Comparison of ENCODE assay signal across 30 cellular contexts in the genomic region with DNA sequence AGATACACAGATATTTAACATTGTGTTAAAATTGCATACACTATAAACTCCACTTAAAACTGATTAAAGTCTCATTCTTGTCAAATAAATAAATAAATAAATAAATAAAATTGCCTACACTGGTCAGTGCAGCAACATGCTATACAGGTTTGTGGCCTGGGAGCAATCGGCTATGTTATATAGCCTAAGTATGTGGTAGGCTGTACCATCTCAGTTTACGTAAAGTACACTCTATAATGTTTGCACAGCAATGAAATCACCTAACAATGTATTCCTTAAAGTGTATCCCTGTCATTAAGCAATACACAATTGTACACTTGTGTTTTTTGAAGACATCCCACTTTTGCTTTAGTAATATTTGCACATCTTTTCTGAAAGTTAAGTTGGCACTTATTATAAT.
"Had no signal": no experiment of that assay in that cellular context is flagged by ENCODE, and none has a peak within 500 bp of the region (broad histone marks: within the 10 kb centered on the region; RNA-seq: fewer than 3 reads in every experiment).

No MANE protein-coding gene starts in this region.

- H3K27ac Mint-ChIP-seq: activated B cell treated with CpG ODN at 0.5 μM for 24 hours; activated CD8-positive, alpha-beta T cell treated with anti-CD3 and anti-CD28 coated beads for 36 hours; activated naive CD4-positive, alpha-beta T cell treated with anti-CD3 and anti-CD28 coated beads, Interleukin-2, amount 50 U/mL, for 24 hours; activated naive CD8-positive, alpha-beta T cell treated with anti-CD3 and anti-CD28 coated beads, Interleukin-2, amount 50 U/mL, for 24 hours; activated T-helper 17 cell treated with anti-CD3 and anti-CD28 coated beads, Interleukin-2, amount 50 U/mL, for 72 hours; dendritic cell treated with granulocyte-macrophage colony-stimulating factor and Interleukin-4, amounts not matched to agents 40 ng/mL and 50 ng/mL, for 4 days; mesothelial cell of epicardium; naive thymus-derived CD4-positive, alpha-beta T cell; stimulated activated memory B cell treated with anti-CD40 and anti-IgM and Interleukin-4, amounts not matched to agents 10 μg/mL and 1 μg/mL and 100 μg/mL, for 72 hours; T-helper 2 cell treated with Interferon-gamma antibody and Interleukin-4, amounts not matched to agents 5 μg/mL and 100 μg/mL, for 36 hours had no signal

- H3K36me3 ChIP-seq: stomach, thyroid gland, upper lobe of left lung, vagina had no signal

- H3K27me3 Mint-ChIP-seq: activated B cell treated with CpG ODN at 0.5 μM for 24 hours; activated CD8-positive, alpha-beta T cell treated with anti-CD3 and anti-CD28 coated beads for 36 hours; activated naive CD4-positive, alpha-beta T cell treated with anti-CD3 and anti-CD28 coated beads, Interleukin-2, amount 50 U/mL, for 24 hours; activated naive CD8-positive, alpha-beta T cell treated with anti-CD3 and anti-CD28 coated beads, Interleukin-2, amount 50 U/mL, for 24 hours; activated T-helper 17 cell treated with anti-CD3 and anti-CD28 coated beads, Interleukin-2, amount 50 U/mL, for 72 hours; central memory CD8-positive, alpha-beta T cell; dendritic cell treated with granulocyte-macrophage colony-stimulating factor and Interleukin-4, amounts not matched to agents 40 ng/mL and 50 ng/mL, for 4 days; naive thymus-derived CD4-positive, alpha-beta T cell; stimulated activated memory B cell treated with anti-CD40 and anti-IgM and Interleukin-4, amounts not matched to agents 10 μg/mL and 1 μg/mL and 100 μg/mL, for 72 hours had no signal

- H3K36me3 Mint-ChIP-seq: activated naive CD4-positive, alpha-beta T cell treated with anti-CD3 and anti-CD28 coated beads, Interleukin-2, amount 50 U/mL, for 24 hours had no signal

- H3K4me1 ChIP-seq: parathyroid adenoma, psoas muscle, stomach, thyroid gland, upper lobe of left lung, vagina had no signal

- H3K79me2 ChIP-seq: parathyroid adenoma had no signal

- FAIRE-seq: frontal cortex had no signal

- H3K9me3 ChIP-seq: thyroid gland, vagina had no signal

- H3K4me1 Mint-ChIP-seq: activated naive CD4-positive, alpha-beta T cell treated with anti-CD3 and anti-CD28 coated beads, Interleukin-2, amount 50 U/mL, for 24 hours; activated naive CD8-positive, alpha-beta T cell treated with anti-CD3 and anti-CD28 coated beads, Interleukin-2, amount 50 U/mL, for 24 hours; activated T-helper 17 cell treated with anti-CD3 and anti-CD28 coated beads, Interleukin-2, amount 50 U/mL, for 72 hours; central memory CD8-positive, alpha-beta T cell; naive thymus-derived CD4-positive, alpha-beta T cell; neural crest cell; stimulated activated memory B cell treated with anti-CD40 and anti-IgM and Interleukin-4, amounts not matched to agents 10 μg/mL and 1 μg/mL and 100 μg/mL, for 72 hours had no signal

- H3K4me3 Mint-ChIP-seq: activated B cell treated with CpG ODN at 0.5 μM for 24 hours; activated CD8-positive, alpha-beta T cell treated with anti-CD3 and anti-CD28 coated beads for 36 hours; activated naive CD4-positive, alpha-beta T cell treated with anti-CD3 and anti-CD28 coated beads, Interleukin-2, amount 50 U/mL, for 24 hours; activated naive CD8-positive, alpha-beta T cell treated with anti-CD3 and anti-CD28 coated beads, Interleukin-2, amount 50 U/mL, for 24 hours; activated T-cell treated with anti-CD3 and anti-CD28 coated beads, Interleukin-2, amount 50 U/mL, for 4 hours; activated T-helper 17 cell treated with anti-CD3 and anti-CD28 coated beads, Interleukin-2, amount 50 U/mL, for 72 hours; central memory CD8-positive, alpha-beta T cell; dendritic cell treated with granulocyte-macrophage colony-stimulating factor and Interleukin-4, amounts not matched to agents 40 ng/mL and 50 ng/mL, for 4 days; mesothelial cell of epicardium; naive thymus-derived CD4-positive, alpha-beta T cell; neural crest cell; stimulated activated memory B cell treated with anti-CD40 and anti-IgM and Interleukin-4, amounts not matched to agents 10 μg/mL and 1 μg/mL and 100 μg/mL, for 72 hours; T-helper 2 cell treated with Interferon-gamma antibody and Interleukin-4, amounts not matched to agents 5 μg/mL and 100 μg/mL, for 36 hours had no signal

- H3K27me3 ChIP-seq: stomach, thyroid gland, upper lobe of left lung, vagina had no signal

- H3K4me2 ChIP-seq: smooth muscle cell had no signal

- DNase-seq: activated B cell treated with CpG ODN at 0.5 μM for 24 hours; activated CD4-positive, alpha-beta T cell treated with anti-CD3 and anti-CD28 coated beads, Interleukin-2, amount 50 U/mL, for 1 hour; activated CD8-positive, alpha-beta T cell treated with anti-CD3 and anti-CD28 coated beads for 36 hours; activated gamma-delta T cell treated with Interleukin-2 at 50 U/mL for 16 hours; activated naive CD8-positive, alpha-beta T cell treated with anti-CD3 and anti-CD28 coated beads, Interleukin-2, amount 50 U/mL, for 24 hours; activated T-cell treated with anti-CD3 and anti-CD28 coated beads, Interleukin-2, amount 50 U/mL, for 4 hours; amygdala; islet precursor cell; left cardiac atrium; naive thymus-derived CD4-positive, alpha-beta T cell; nucleus accumbens; psoas muscle; stimulated activated CD4-positive, alpha-beta T cell treated with anti-CD3 and anti-CD28 coated beads, Interleukin-1b, Interleukin-23, amount 100 ng/mL, for 48 hours; stimulated activated CD4-positive, alpha-beta T cell treated with anti-CD3 and anti-CD28 coated beads, Interleukin-4, amount 100 ng/mL, for 4 hours; stimulated activated CD8-positive, alpha-beta memory T cell treated with anti-CD3 and anti-CD28 coated beads, Interleukin-4, amount 100 ng/mL, for 48 hours; stomach; thyroid gland; upper lobe of left lung had no signal

- ATAC-seq: activated CD8-positive, alpha-beta T cell treated with anti-CD3 and anti-CD28 coated beads for 36 hours; activated naive CD8-positive, alpha-beta T cell treated with anti-CD3 and anti-CD28 coated beads, Interleukin-2, amount 50 U/mL, for 24 hours; activated T-cell treated with anti-CD3 and anti-CD28 coated beads, Interleukin-2, amount 50 U/mL, for 4 hours; activated T-helper 17 cell treated with anti-CD3 and anti-CD28 coated beads, Interleukin-2, amount 50 U/mL, for 72 hours; naive thymus-derived CD4-positive, alpha-beta T cell; psoas muscle; stimulated activated memory B cell treated with anti-CD40 and anti-IgM and Interleukin-4, amounts not matched to agents 10 μg/mL and 1 μg/mL and 100 μg/mL, for 72 hours had no signal

- H3K27ac ChIP-seq: parathyroid adenoma, psoas muscle, stomach, thyroid gland, upper lobe of left lung, vagina had no signal

- H3K4me3 ChIP-seq: psoas muscle, smooth muscle cell, stomach, thyroid gland, upper lobe of left lung, vagina had no signal

- H2AFZ ChIP-seq: parathyroid adenoma had no signal
